Comparison of ENCODE assay signal across 32 cellular contexts in the genomic region with DNA sequence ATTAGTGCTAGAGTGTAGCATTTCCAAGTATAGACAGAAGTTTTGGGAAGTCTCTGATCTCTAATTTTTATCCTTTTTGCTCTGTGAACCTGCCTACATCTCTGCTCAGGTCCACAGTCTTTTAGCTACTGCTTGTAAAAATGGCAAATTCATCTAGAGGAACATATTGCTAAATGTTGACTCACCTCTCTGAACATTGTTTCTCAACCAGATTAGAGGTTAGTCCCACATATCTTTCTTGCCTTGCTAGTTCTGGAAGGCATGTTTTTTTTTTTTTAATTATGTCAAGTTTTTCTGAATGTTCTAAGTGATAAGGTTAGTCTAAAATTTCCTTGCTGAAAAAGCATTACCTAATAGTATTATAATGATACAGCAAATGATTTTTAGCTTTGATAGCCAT.
DNase-seq lines count a peak whose midpoint lies in the region; ATAC-seq, FAIRE-seq and TF ChIP-seq lines count a peak whose summit lies in the region.
"Had no signal": no experiment of that assay in that cellular context is flagged by ENCODE, and none has a peak within 500 bp of the region (broad histone marks: within the 10 kb centered on the region; RNA-seq: fewer than 3 reads in every experiment).

No MANE protein-coding gene starts in this region.

- H2AFZ ChIP-seq in neural progenitor cell (replicated peaks): peak overlapping the region; percentile 28
- H2AFZ ChIP-seq: GM23248, parathyroid adenoma had no signal

- H3K9me3 ChIP-seq in neural progenitor cell (ENCODE audit: low read depth): no peaks in the 10 kb centered on the region
- H3K9me3 ChIP-seq: BLaER1 treated with 17β-estradiol and CSF1 and Interleukin-3, amounts not matched to agents 10 nM and 100 nM; right atrium auricular region; thoracic aorta had no signal

- H3K36me3 Mint-ChIP-seq in neural progenitor cell: no peaks in the 10 kb centered on the region
- H3K36me3 Mint-ChIP-seq: activated CD4-positive, alpha-beta memory T cell treated with anti-CD3 and anti-CD28 coated beads for 36 hours had no signal

- no peak overlapping the region for H3K27ac Mint-ChIP-seq in neural progenitor cell
- H3K27ac Mint-ChIP-seq: activated CD4-positive, alpha-beta memory T cell treated with anti-CD3 and anti-CD28 coated beads for 36 hours; activated T-cell treated with anti-CD3 and anti-CD28 coated beads, Interleukin-2, amount 50 U/mL, for 72 hours; stimulated activated naive CD8-positive, alpha-beta T cell treated with anti-CD3 and anti-CD28 coated beads, Interleukin-15, Interleukin-2, amounts not matched to agents 100 ng/mL and 50 ng/mL, for 24 hours; T-helper 17 cell had no signal

- no peak overlapping the region for H3K4me3 Mint-ChIP-seq in neural progenitor cell
- H3K4me3 Mint-ChIP-seq: activated CD4-positive, alpha-beta memory T cell treated with anti-CD3 and anti-CD28 coated beads for 36 hours; activated T-cell treated with anti-CD3 and anti-CD28 coated beads, Interleukin-2, amount 50 U/mL, for 72 hours; neural crest cell; stimulated activated naive CD8-positive, alpha-beta T cell treated with anti-CD3 and anti-CD28 coated beads, Interleukin-15, Interleukin-2, amounts not matched to agents 100 ng/mL and 50 ng/mL, for 24 hours; T-helper 17 cell had no signal

- TF ChIP-seq CTCF in bronchial epithelial cell (IDR thresholded peaks at IDR 0.05; ENCODE audit: insufficient read depth, low read length, severe bottlenecking) (no peak), neural progenitor cell (IDR thresholded peaks at IDR 0.05) (no peak)

- H3K9me3 Mint-ChIP-seq in neural progenitor cell: no peaks in the 10 kb centered on the region
- H3K9me3 Mint-ChIP-seq: neural crest cell; stimulated activated naive CD8-positive, alpha-beta T cell treated with anti-CD3 and anti-CD28 coated beads, Interleukin-15, Interleukin-2, amounts not matched to agents 100 ng/mL and 50 ng/mL, for 24 hours had no signal

- H3K27me3 ChIP-seq in bronchial epithelial cell (ENCODE audit: control insufficient read depth, insufficient read depth, low read length) (no peaks in the 10 kb centered on the region), neural progenitor cell (no peaks in the 10 kb centered on the region)
- H3K27me3 ChIP-seq: BLaER1 treated with 17β-estradiol and CSF1 and Interleukin-3, amounts not matched to agents 10 nM and 100 nM; heart left ventricle; right atrium auricular region; spleen had no signal

- H3K9ac ChIP-seq in neural progenitor cell: no peak overlapping the region
- H3K9ac ChIP-seq: BLaER1 treated with 17β-estradiol and CSF1 and Interleukin-3, amounts not matched to agents 10 nM and 100 nM; GM23248; parathyroid adenoma had no signal

- H3K27me3 Mint-ChIP-seq in neural progenitor cell (ENCODE audit: insufficient read depth, low read depth): no peaks in the 10 kb centered on the region
- H3K27me3 Mint-ChIP-seq: activated CD4-positive, alpha-beta memory T cell treated with anti-CD3 and anti-CD28 coated beads for 36 hours; stimulated activated naive CD8-positive, alpha-beta T cell treated with anti-CD3 and anti-CD28 coated beads, Interleukin-15, Interleukin-2, amounts not matched to agents 100 ng/mL and 50 ng/mL, for 24 hours; T-helper 17 cell had no signal

- H3F3A ChIP-seq in neural progenitor cell (ENCODE audit: low read depth): no peaks in the 10 kb centered on the region

- H3K79me2 ChIP-seq in neural progenitor cell (ENCODE audit: low read depth): no peaks in the 10 kb centered on the region
- H3K79me2 ChIP-seq: parathyroid adenoma had no signal

- ATAC-seq in HG03457 (IDR thresholded peaks at IDR 0.05; ENCODE audit: unreplicated experiment): no peak
- ATAC-seq: activated CD4-positive, CD25-positive, alpha-beta regulatory T cell treated with anti-CD3 and anti-CD28 coated beads, Interleukin-2, amount 50 U/mL, for 24 hours; activated T-cell treated with anti-CD3 and anti-CD28 coated beads, Interleukin-2, amount 50 U/mL, for 72 hours; heart left ventricle; left ventricle myocardium superior; Panc1; T-helper 17 cell had no signal

- H3K4me3 ChIP-seq in bronchial epithelial cell (ENCODE audit: low read depth, low read length): no peak overlapping the region
- no peak overlapping the region for H3K4me3 ChIP-seq in neural progenitor cell
- H3K4me3 ChIP-seq: BLaER1 treated with 17β-estradiol and CSF1 and Interleukin-3, amounts not matched to agents 10 nM and 100 nM; GM23248; heart left ventricle; right atrium auricular region; spleen; thoracic aorta had no signal

- no peaks in the 10 kb centered on the region for H4K20me1 ChIP-seq in neural progenitor cell (ENCODE audit: low read depth)
- H4K20me1 ChIP-seq: BLaER1 treated with 17β-estradiol and CSF1 and Interleukin-3, amounts not matched to agents 10 nM and 100 nM had no signal

- H3K4me1 ChIP-seq in neural progenitor cell: no peaks in the 10 kb centered on the region
- H3K4me1 ChIP-seq: BLaER1 treated with 17β-estradiol and CSF1 and Interleukin-3, amounts not matched to agents 10 nM and 100 nM; heart left ventricle; parathyroid adenoma; right atrium auricular region; spleen had no signal

- H3K27ac ChIP-seq in neural progenitor cell: no peak overlapping the region
- H3K27ac ChIP-seq: BLaER1 treated with 17β-estradiol and CSF1 and Interleukin-3, amounts not matched to agents 10 nM and 100 nM; GM23248; heart left ventricle; parathyroid adenoma; right atrium auricular region; spleen; thoracic aorta had no signal

- no peak overlapping the region for H3K4me2 ChIP-seq in neural progenitor cell
- H3K4me2 ChIP-seq: BLaER1 treated with 17β-estradiol and CSF1 and Interleukin-3, amounts not matched to agents 10 nM and 100 nM had no signal

- no peak for FAIRE-seq in bronchial epithelial cell (lab: Jason Lieb, UNC)
- FAIRE-seq: colon, keratinocyte had no signal

- H3K36me3 ChIP-seq in bronchial epithelial cell (ENCODE audit: control insufficient read depth, insufficient read depth, low read length) (no peaks in the 10 kb centered on the region), neural progenitor cell (no peaks in the 10 kb centered on the region)
- H3K36me3 ChIP-seq: BLaER1 treated with 17β-estradiol and CSF1 and Interleukin-3, amounts not matched to agents 10 nM and 100 nM; heart left ventricle; right atrium auricular region; spleen; thoracic aorta had no signal

- H3K4me1 Mint-ChIP-seq in neural progenitor cell: no peaks in the 10 kb centered on the region
- H3K4me1 Mint-ChIP-seq: neural crest cell, T-helper 17 cell had no signal

- DNase-seq in EH (ENCODE audit: low read depth) (peak; percentile 29), LHCN-M2 (ENCODE audit: low read depth) (peak; percentile 18), bronchial epithelial cell (ENCODE audit: low read depth) (peak; percentile 3), neural progenitor cell (ENCODE audit: low spot score) (no peak), KG1 (lab: John Stamatoyannopoulos, UW) (no peak), AG08395 (ENCODE audit: low spot score) (no peak)
- DNase-seq: activated CD4-positive, alpha-beta memory T cell treated with anti-CD3 and anti-CD28 coated beads for 36 hours; activated naive CD4-positive, alpha-beta T cell treated with Interleukin-2 at 50 U/mL for 16 hours; activated T-cell treated with anti-CD3 and anti-CD28 coated beads, Interleukin-2, amount 50 U/mL, for 72 hours; DMS153; foreskin melanocyte; GM23248; heart left ventricle; left ventricle myocardium superior; MM.1S; NCI-H1436; NCI-H2107; Right ventricle myocardium superior; spleen; stimulated activated CD4-positive, alpha-beta T cell treated with anti-CD3 and anti-CD28 coated beads, Interleukin-2, amount 100 ng/mL, for 24 hours; T-helper 17 cell had no signal

Comparison
In these comparisons a context has a peak if more than half of its experiments do, and no peak if none do; other contexts are left out.
1. DNase-seq: peak in EH (single experiment), LHCN-M2 (single experiment) and bronchial epithelial cell (single experiment); none in neural progenitor cell (single experiment), KG1 (single experiment) and AG08395 (single experiment).